8 cellular contexts compared by ENCODE assay signal in genomic region chr19:12295191-12295590, GRCh38. TPM values are rescaled to one million over a fixed set of nuclear protein-coding genes. Genes with fewer than 3 reads are reported as not detected.
DNase-seq lines count a peak whose midpoint lies in the region; ATAC-seq and TF ChIP-seq lines count a peak whose summit lies in the region.

No MANE protein-coding gene starts in this region.

- H3K27ac ChIP-seq in right cardiac atrium (ENCODE audit: low read length), result peak overlapping the region; percentile 82

- peaks cover 24% of the 10 kb centered on the region for H3K4me1 Mint-ChIP-seq in T-helper 17 cell
- peaks cover 13 to 33% of the 10 kb centered on the region in 2 donors for H3K4me1 Mint-ChIP-seq in stimulated activated naive B cell treated with anti-CD40 and anti-IgM and Interleukin-4, amounts not matched to agents 10 μg/mL and 1 μg/mL and 100 μg/mL, for 72 hours

- DNase-seq in T-helper 17 cell (no peak), right cardiac atrium (no peak), GM10248 (ENCODE audit: extremely low spot score) (no peak), UCSD-AML1 (lab: John Stamatoyannopoulos, UW; ENCODE audit: unreplicated experiment) (no peak), NCI-H82 treated with DMSO at 0.1 percent for 48 hours (lab: John Stamatoyannopoulos, UW; ENCODE audit: unreplicated experiment) (no peak)
- DNase-seq in stimulated activated naive B cell treated with anti-CD40 and anti-IgM and Interleukin-4, amounts not matched to agents 10 μg/mL and 1 μg/mL and 100 μg/mL, for 72 hours, result no peak

- CTCF ChIA-PET in GM10248 (lab: Yijun Ruan, JAX), result interaction anchor here (1.0 kb wide), 3 partner anchors 70 to 371 kb away, joined by 3 to 5 read pairs (median 4); partner anchors contain the start of gene ZNF442

- H3K27me3 ChIP-seq in right cardiac atrium (ENCODE audit: control insufficient read depth, insufficient read depth), result no peaks in the 10 kb centered on the region

- no peaks in the 10 kb centered on the region for H3K9me3 Mint-ChIP-seq in stimulated activated naive B cell treated with anti-CD40 and anti-IgM and Interleukin-4, amounts not matched to agents 10 μg/mL and 1 μg/mL and 100 μg/mL, for 72 hours

- intact Hi-C loops in right cardiac atrium (cut with DNase I), result no loop called here

- H3K4me3 ChIP-seq in right cardiac atrium (ENCODE audit: low read length), result peak overlapping the region; percentile 47

- POLR2A ChIA-PET in GM10248 (lab: Yijun Ruan, JAX), result interaction anchor here (0.6 to 1.4 kb wide), 4 partner anchors 19 to 307 kb away, joined by 3 to 4 read pairs (median 4); partner anchors contain the start of genes ZNF442 and ZNF563

- no peaks in the 10 kb centered on the region for H3K27me3 Mint-ChIP-seq in T-helper 17 cell
- no peaks in the 10 kb centered on the region for H3K27me3 Mint-ChIP-seq in stimulated activated naive B cell treated with anti-CD40 and anti-IgM and Interleukin-4, amounts not matched to agents 10 μg/mL and 1 μg/mL and 100 μg/mL, for 72 hours

- H3K9me3 ChIP-seq in T-helper 17 cell (ENCODE audit: control insufficient read depth, low read length, poor library complexity, severe bottlenecking) (no peaks in the 10 kb centered on the region), right cardiac atrium (ENCODE audit: control insufficient read depth, low read length) (no peaks in the 10 kb centered on the region)

- peak overlapping the region; percentile 98 for H3K4me3 Mint-ChIP-seq in T-helper 17 cell
- H3K4me3 Mint-ChIP-seq in stimulated activated naive B cell treated with anti-CD40 and anti-IgM and Interleukin-4, amounts not matched to agents 10 μg/mL and 1 μg/mL and 100 μg/mL, for 72 hours, result peak overlapping the region; percentile 98 to 99

- WGBS in right cardiac atrium, result 48% methylated on average over 11 of the region's 11 CpGs

- H3K27ac Mint-ChIP-seq in T-helper 17 cell, result peak overlapping the region; percentile 96
- H3K27ac Mint-ChIP-seq in stimulated activated naive B cell treated with anti-CD40 and anti-IgM and Interleukin-4, amounts not matched to agents 10 μg/mL and 1 μg/mL and 100 μg/mL, for 72 hours, result peak overlapping the region; percentile 99

- TF ChIP-seq CTCF in GM10248 (IDR thresholded peaks at IDR 0.05; ENCODE audit: control extremely low read depth, extremely low read depth, low read depth, missing control alignments), result no peak

- ATAC-seq in GM21619 (IDR thresholded peaks at IDR 0.05; ENCODE audit: unreplicated experiment), result peak; percentile 1
- no peak for ATAC-seq in T-helper 17 cell
- ATAC-seq in right cardiac atrium, result no peak
- ATAC-seq in stimulated activated naive B cell treated with anti-CD40 and anti-IgM and Interleukin-4, amounts not matched to agents 10 μg/mL and 1 μg/mL and 100 μg/mL, for 72 hours (replicated peaks), result peak; percentile 30
- no peak for ATAC-seq in HG03039 (IDR thresholded peaks at IDR 0.05; ENCODE audit: unreplicated experiment)

- H3K4me1 ChIP-seq in right cardiac atrium (ENCODE audit: control insufficient read depth, insufficient read depth, low read length), result peaks cover 7% of the 10 kb centered on the region

- peaks cover 4% of the 10 kb centered on the region for H3K36me3 Mint-ChIP-seq in T-helper 17 cell (ENCODE audit: low read depth)
- peaks cover 5 to 16% of the 10 kb centered on the region in 2 donors for H3K36me3 Mint-ChIP-seq in stimulated activated naive B cell treated with anti-CD40 and anti-IgM and Interleukin-4, amounts not matched to agents 10 μg/mL and 1 μg/mL and 100 μg/mL, for 72 hours

RNA-seq across cellular contexts. Expression of gene ZNF44, which starts 0.5 kb away (rescaled TPM):
- 10 to 100 TPM; 20.7 to 35.5 TPM for total RNA-seq in T-helper 17 cell
- total RNA-seq in right cardiac atrium, result 10 to 100 TPM in 1 of 4 donors, 1 to 10 TPM in 3; 8.9 to 13.1 (median 9.5) TPM
- polyA plus RNA-seq in right cardiac atrium, result 5.3 TPM

RNA-seq across cellular contexts. Expression of gene ZNF563, which starts 38.2 kb away (rescaled TPM):
- total RNA-seq in T-helper 17 cell (1 to 10 TPM; 1.1 to 2.3 TPM), right cardiac atrium (1 to 10 TPM; 4.5 to 5.3 (median 4.8) TPM)
- polyA plus RNA-seq in right cardiac atrium, result 5.7 TPM

Comparison
In these comparisons a context has a peak if more than half of its experiments do, and no peak if none do; other contexts are left out.
1. ATAC-seq: peak in GM21619 (single experiment) and stimulated activated naive B cell treated with anti-CD40 and anti-IgM and Interleukin-4, amounts not matched to agents 10 μg/mL and 1 μg/mL and 100 μg/mL, for 72 hours (2 of 2); none in T-helper 17 cell (single experiment), right cardiac atrium (0 of 2) and HG03039 (single experiment).